Comparison of ENCODE assay signal across 20 cellular contexts in the genomic region with DNA sequence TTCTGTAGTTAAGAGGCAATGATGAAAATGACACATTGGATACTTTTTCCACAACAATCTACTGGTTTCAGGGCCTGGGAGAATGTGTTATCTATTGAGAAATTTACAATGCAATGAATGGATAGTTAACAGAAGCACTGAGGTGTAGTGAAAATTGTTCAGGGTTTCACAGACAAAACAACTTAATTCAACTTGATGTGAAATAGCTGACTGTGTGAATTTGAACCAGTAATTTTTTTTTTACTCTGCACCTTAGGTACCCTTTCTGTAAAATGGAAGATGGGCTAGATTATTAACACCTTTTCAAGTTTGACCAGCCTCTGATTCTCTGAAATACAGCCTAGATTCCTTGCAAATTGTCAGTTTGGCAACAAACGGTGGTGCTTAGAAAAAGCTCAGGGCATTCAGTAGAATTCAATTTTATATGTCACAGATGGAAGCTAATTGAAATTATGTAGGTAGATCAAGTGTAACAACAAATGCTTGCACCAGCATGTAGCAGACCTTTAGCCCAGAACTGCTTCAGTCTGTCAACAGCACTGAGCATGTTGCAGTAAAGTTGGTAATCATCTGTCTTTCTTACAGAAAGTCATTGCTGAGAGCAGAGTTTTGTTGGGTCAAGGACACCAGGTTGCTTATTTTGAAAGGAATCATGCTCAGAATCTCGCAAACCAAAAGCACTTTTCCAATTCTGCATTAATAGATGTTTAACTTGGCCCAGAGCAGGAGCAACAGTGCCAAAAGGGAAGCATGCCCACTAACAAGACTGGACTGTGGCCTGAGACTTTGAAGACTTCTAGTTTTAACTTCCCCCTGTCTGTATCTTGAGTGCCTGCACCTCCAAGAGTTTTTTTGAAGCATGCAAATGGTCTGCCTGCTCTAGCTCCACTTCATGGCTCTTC.
DNase-seq lines count a peak whose midpoint lies in the region; ATAC-seq, FAIRE-seq and TF ChIP-seq lines count a peak whose summit lies in the region.
"Had no signal": no experiment of that assay in that cellular context is flagged by ENCODE, and none has a peak within 500 bp of the region (broad histone marks: within the 10 kb centered on the region; RNA-seq: fewer than 3 reads in every experiment).

No MANE protein-coding gene starts in this region.

- no peaks in the 10 kb centered on the region for H3K4me1 Mint-ChIP-seq in activated CD8-positive, alpha-beta T cell treated with anti-CD3 and anti-CD28 coated beads, Interleukin-2, amount 10 ng/mL, durations not matched to agents 7 days and 5 days (ENCODE audit: low read depth)
- H3K4me1 Mint-ChIP-seq: CD4-positive, alpha-beta memory T cell; T-cell had no signal

- CTCF ChIA-PET in K562 (lab: Yijun Ruan, JAX; ENCODE audit: low intra/inter-chr PET ratio), result interaction anchor here (0.7 kb wide), 1 partner anchor 1252 kb away, joined by 3 read pairs; no protein-coding TSS in a partner anchor
- CTCF ChIA-PET in activated CD8-positive, alpha-beta T cell treated with anti-CD3 and anti-CD28 coated beads, Interleukin-2, amount 10 ng/mL, durations not matched to agents 7 days and 5 days (lab: Charles Lee), result no interaction called here

- no peaks in the 10 kb centered on the region for H3K36me3 ChIP-seq in K562 (ENCODE audit: control insufficient read depth, insufficient read depth, low read length)
- H3K36me3 ChIP-seq: BLaER1 treated with 17β-estradiol and CSF1 and Interleukin-3, amounts not matched to agents 10 nM and 100 nM had no signal

- H3K4me3 ChIP-seq in K562, result no peak overlapping the region
- H3K4me3 ChIP-seq: BLaER1 treated with 17β-estradiol and CSF1 and Interleukin-3, amounts not matched to agents 10 nM and 100 nM had no signal

- no peak for TF ChIP-seq CTCF in K562 (IDR thresholded peaks at IDR 0.05 in 2 of 3, conservative IDR thresholded peaks at IDR 0.05 in 1 of 3; ENCODE audit: insufficient read depth in 2 of 3, low read depth in 1 of 3, low read length in 3 of 3)

- no peak for ATAC-seq in K562
- no peak for ATAC-seq in HG03139 (IDR thresholded peaks at IDR 0.05; ENCODE audit: unreplicated experiment)
- ATAC-seq in activated CD8-positive, alpha-beta T cell treated with anti-CD3 and anti-CD28 coated beads, Interleukin-2, amount 10 ng/mL, durations not matched to agents 7 days and 5 days, result no peak
- ATAC-seq: Panc1, T-cell had no signal

- FAIRE-seq in K562 (lab: Jason Lieb, UNC) (no peak), HTR-8/SVneo (lab: Jason Lieb, UNC) (no peak)

- H3K9me3 Mint-ChIP-seq in activated CD8-positive, alpha-beta T cell treated with anti-CD3 and anti-CD28 coated beads, Interleukin-2, amount 10 ng/mL, durations not matched to agents 7 days and 5 days (ENCODE audit: insufficient read depth), result no peaks in the 10 kb centered on the region

- TF ChIP-seq POLR2A in K562 (conservative IDR thresholded peaks at IDR 0.05), result no peak

- H3K4me1 ChIP-seq in K562 (replicated peaks in 1 of 2; ENCODE audit: control insufficient read depth in 2 of 2, insufficient read depth in 2 of 2, low read length in 2 of 2), result no peaks in the 10 kb centered on the region

- WGBS in K562 (ENCODE audit: insufficient coverage, low coverage, missing lambda C conversion rate), result 0% methylated on average over 2 of the region's 2 CpGs

- H3K79me2 ChIP-seq in K562 (ENCODE audit: control insufficient read depth, insufficient read depth, low read length), result no peaks in the 10 kb centered on the region

- no peaks in the 10 kb centered on the region for H3K27me3 Mint-ChIP-seq in activated CD8-positive, alpha-beta T cell treated with anti-CD3 and anti-CD28 coated beads, Interleukin-2, amount 10 ng/mL, durations not matched to agents 7 days and 5 days (ENCODE audit: low read depth)
- H3K27me3 Mint-ChIP-seq: CD4-positive, alpha-beta memory T cell; T-cell had no signal

- H3K4me2 ChIP-seq in K562 (ENCODE audit: insufficient read depth, low read length), result no peak overlapping the region
- H3K4me2 ChIP-seq: BLaER1 treated with 17β-estradiol and CSF1 and Interleukin-3, amounts not matched to agents 10 nM and 100 nM had no signal

- no peaks in the 10 kb centered on the region for H4K20me1 ChIP-seq in K562 (replicated peaks; ENCODE audit: control insufficient read depth, insufficient read depth, low read length)
- H4K20me1 ChIP-seq: BLaER1 treated with 17β-estradiol and CSF1 and Interleukin-3, amounts not matched to agents 10 nM and 100 nM had no signal

- H3K4me3 Mint-ChIP-seq in activated CD8-positive, alpha-beta T cell treated with anti-CD3 and anti-CD28 coated beads, Interleukin-2, amount 10 ng/mL, durations not matched to agents 7 days and 5 days, result no peak overlapping the region
- H3K4me3 Mint-ChIP-seq: CD4-positive, alpha-beta memory T cell; T-cell had no signal

- POLR2A ChIA-PET in K562 (lab: Yijun Ruan, JAX), result no interaction called here
- POLR2A ChIA-PET in activated CD8-positive, alpha-beta T cell treated with anti-CD3 and anti-CD28 coated beads, Interleukin-2, amount 10 ng/mL, durations not matched to agents 7 days and 5 days (lab: Charles Lee), result no interaction called here

- H3K27me3 ChIP-seq in K562 (ENCODE audit: control insufficient read depth in 2 of 2, insufficient read depth in 2 of 2, low read length in 2 of 2), result no peaks in the 10 kb centered on the region
- H3K27me3 ChIP-seq: BLaER1 treated with 17β-estradiol and CSF1 and Interleukin-3, amounts not matched to agents 10 nM and 100 nM had no signal

- no peak overlapping the region for H3K27ac ChIP-seq in K562 (ENCODE audit: extremely low read depth, low read depth, low read length)
- H3K27ac ChIP-seq: 22Rv1; BLaER1 treated with 17β-estradiol and CSF1 and Interleukin-3, amounts not matched to agents 10 nM and 100 nM had no signal

- in situ Hi-C loops in K562 (cut with MboI), result no loop called here

- BruUV-seq in K562 (replicated peaks; lab: Mats Ljungman, UMichigan), result no TSS peak

- H3K27ac Mint-ChIP-seq in activated CD8-positive, alpha-beta T cell treated with anti-CD3 and anti-CD28 coated beads, Interleukin-2, amount 10 ng/mL, durations not matched to agents 7 days and 5 days, result no peak overlapping the region
- H3K27ac Mint-ChIP-seq: CD4-positive, alpha-beta memory T cell; T-cell had no signal

- no peaks in the 10 kb centered on the region for H3K9me3 ChIP-seq in K562 (replicated peaks; ENCODE audit: control insufficient read depth, insufficient read depth, low read depth, low read length)
- H3K9me3 ChIP-seq: BLaER1 treated with 17β-estradiol and CSF1 and Interleukin-3, amounts not matched to agents 10 nM and 100 nM had no signal

- peak; percentile 13 for DNase-seq in DMS 273 (lab: John Stamatoyannopoulos, UW; ENCODE audit: unreplicated experiment)
- no peak for DNase-seq in DMS 273 treated with DMSO at 0.1 percent for 48 hours (lab: John Stamatoyannopoulos, UW)
- peak; percentile 18 for DNase-seq in NCI-H1694 (lab: John Stamatoyannopoulos, UW)
- no peak for DNase-seq in K562 (ENCODE audit: extremely low read depth in 1 of 4, low spot score in 3 of 4)
- DNase-seq in mucosa of gallbladder (ENCODE audit: low spot score), result peak; percentile 32
- no peak for DNase-seq in activated CD8-positive, alpha-beta T cell treated with anti-CD3 and anti-CD28 coated beads, Interleukin-2, amount 10 ng/mL, durations not matched to agents 7 days and 5 days
- no peak for DNase-seq in HTR-8/SVneo (ENCODE audit: insufficient read length, low spot score)
- DNase-seq: Calu3; CD4-positive, alpha-beta memory T cell; DMS53; GF-D8; NCI-H1417 treated with DMSO at 0.1 percent for 48 hours; NCI-H1930; NCI-H510A; SIG-M5; T-cell had no signal

- H3K9ac ChIP-seq in K562 (ENCODE audit: insufficient read depth in 1 of 2, low read depth in 2 of 2, low read length in 2 of 2), result no peak overlapping the region
- H3K9ac ChIP-seq: BLaER1 treated with 17β-estradiol and CSF1 and Interleukin-3, amounts not matched to agents 10 nM and 100 nM had no signal

- no peak overlapping the region for H2AFZ ChIP-seq in K562 (ENCODE audit: low read depth, low read length)

- no peak for TF ChIP-seq RAD21 in K562 (CRISPR knock-in tag; conservative IDR thresholded peaks at IDR 0.05 in 1 of 2, IDR thresholded peaks at IDR 0.05 in 1 of 2)

- intact Hi-C loops in K562 (cut with micrococcal nuclease), result no loop called here

- H3K9me1 ChIP-seq in K562 (ENCODE audit: control insufficient read depth, insufficient read depth, low read length), result no peaks in the 10 kb centered on the region

- H3K36me3 Mint-ChIP-seq in activated CD8-positive, alpha-beta T cell treated with anti-CD3 and anti-CD28 coated beads, Interleukin-2, amount 10 ng/mL, durations not matched to agents 7 days and 5 days (ENCODE audit: low read depth), result no peaks in the 10 kb centered on the region
- H3K36me3 Mint-ChIP-seq: CD4-positive, alpha-beta memory T cell; T-cell had no signal

- no peak for TF ChIP-seq EP300 in K562 (IDR thresholded peaks at IDR 0.05; ENCODE audit: low read length)

TF ChIP-seq in K562, 482 proteins besides CTCF, POLR2A, EP300 and RAD21:
- TF ChIP-seq MCM2 (IDR thresholded peaks at IDR 0.05; ENCODE audit: low read depth), result no peak
- TF ChIP-seq ZNF316 (IDR thresholded peaks at IDR 0.05), result peak; percentile 27; the same call in 1 of the 2 replicates
- TF ChIP-seq MAFF (IDR thresholded peaks at IDR 0.05; ENCODE audit: low read length), result 0 out of 2 replicates have a peak, but pooled peaks have one; percentile 23

Comparison
In these comparisons a context has a peak if more than half of its experiments do, and no peak if none do; other contexts are left out.
1. DNase-seq: peak in DMS 273 (single experiment), NCI-H1694 (single experiment) and mucosa of gallbladder (single experiment); none in DMS 273 treated with DMSO at 0.1 percent for 48 hours (single experiment), K562 (0 of 4), activated CD8-positive, alpha-beta T cell treated with anti-CD3 and anti-CD28 coated beads, Interleukin-2, amount 10 ng/mL, durations not matched to agents 7 days and 5 days (single experiment) and HTR-8/SVneo (single experiment).